ENCODE assay signal across 23 cellular contexts in genomic region chr2:50786345-50786744, GRCh38.
DNase-seq lines count a peak whose midpoint lies in the region; ATAC-seq lines count a peak whose summit lies in the region.
"Had no signal": no experiment of that assay in that cellular context is flagged by ENCODE, and none has a peak within 500 bp of the region (broad histone marks: within the 10 kb centered on the region; RNA-seq: fewer than 3 reads in every experiment).

No MANE protein-coding gene starts in this region.

- intact Hi-C loops in CD4-positive, alpha-beta memory T cell (cut with micrococcal nuclease), result no loop called here

- H3K4me3 Mint-ChIP-seq in CD4-positive, alpha-beta memory T cell, result no peak overlapping the region
- H3K4me3 Mint-ChIP-seq: activated naive CD8-positive, alpha-beta T cell; IgD-negative memory B cell; naive thymus-derived CD4-positive, alpha-beta T cell had no signal

- H3K27ac ChIP-seq in CD4-positive, alpha-beta memory T cell (ENCODE audit: low read depth, low read length), result no peak overlapping the region
- H3K27ac ChIP-seq: pancreas, thyroid gland had no signal

- no peaks in the 10 kb centered on the region for H3K36me3 ChIP-seq in CD4-positive, alpha-beta memory T cell (ENCODE audit: insufficient read depth, low read length)
- H3K36me3 ChIP-seq: pancreas, thyroid gland had no signal

- H3K4me1 Mint-ChIP-seq in CD4-positive, alpha-beta memory T cell, result no peaks in the 10 kb centered on the region
- H3K4me1 Mint-ChIP-seq: IgD-negative memory B cell; naive thymus-derived CD4-positive, alpha-beta T cell had no signal

- POLR2A ChIA-PET in CD4-positive, alpha-beta memory T cell (lab: Charles Lee; ENCODE audit: partially characterized antibody), result no interaction called here

- H3K9me3 Mint-ChIP-seq in CD4-positive, alpha-beta memory T cell, result peaks cover 0 to 24% (median 7%) of the 10 kb centered on the region in 8 donors

- no peaks in the 10 kb centered on the region for H3K4me1 ChIP-seq in CD4-positive, alpha-beta memory T cell (ENCODE audit: insufficient read depth, low read length)
- H3K4me1 ChIP-seq: pancreas, thyroid gland had no signal

- H3K9me3 ChIP-seq in CD4-positive, alpha-beta memory T cell (ENCODE audit: control insufficient read depth in 1 of 2, low read length in 2 of 2), result no peaks in the 10 kb centered on the region
- H3K9me3 ChIP-seq: pancreas, thyroid gland had no signal

- no peaks in the 10 kb centered on the region for H3K27me3 Mint-ChIP-seq in CD4-positive, alpha-beta memory T cell
- H3K27me3 Mint-ChIP-seq: activated naive CD8-positive, alpha-beta T cell; IgD-negative memory B cell had no signal

- H3K27ac Mint-ChIP-seq in CD4-positive, alpha-beta memory T cell, result no peak overlapping the region
- H3K27ac Mint-ChIP-seq: activated naive CD8-positive, alpha-beta T cell; IgD-negative memory B cell; naive thymus-derived CD4-positive, alpha-beta T cell had no signal

- no peaks in the 10 kb centered on the region for H3K36me3 Mint-ChIP-seq in CD4-positive, alpha-beta memory T cell
- H3K36me3 Mint-ChIP-seq: activated naive CD8-positive, alpha-beta T cell; IgD-negative memory B cell had no signal

- peak; percentile 84 for DNase-seq in DMS 273 (lab: John Stamatoyannopoulos, UW; ENCODE audit: unreplicated experiment)
- peak; percentile 85 for DNase-seq in NCI-H1694 (lab: John Stamatoyannopoulos, UW)
- DNase-seq in SK-MEL-5 (ENCODE audit: low read depth, low spot score), result peak; percentile 21
- no peak for DNase-seq in left lobe of liver (ENCODE audit: low spot score)
- DNase-seq in stimulated activated naive CD4-positive, alpha-beta T cell (lab: John Stamatoyannopoulos, UW), result no peak
- no peak for DNase-seq in CD4-positive, alpha-beta memory T cell
- DNase-seq: activated CD4-positive, CD25-positive, alpha-beta regulatory T cell treated with anti-CD3 and anti-CD28 coated beads, Interleukin-2, amount 50 U/mL, for 72 hours; activated CD8-positive, alpha-beta memory T cell treated with anti-CD3 and anti-CD28 coated beads for 24 hours; activated T-cell treated with anti-CD3 and anti-CD28 coated beads, Interleukin-2, amount 50 U/mL, for 48 hours; AML-193; GF-D8; naive thymus-derived CD4-positive, alpha-beta T cell; NCI-H1930; NCI-H510A treated with DMSO at 0.1 percent for 48 hours; pancreas; stimulated activated naive CD4-positive, alpha-beta T cell treated with Interleukin-2 at 50 U/mL for 16 hours; thyroid gland had no signal

- H3K4me3 ChIP-seq in CD4-positive, alpha-beta memory T cell (ENCODE audit: low read length in 2 of 2), result no peak overlapping the region
- H3K4me3 ChIP-seq: GM12878, pancreas, thyroid gland had no signal

- ATAC-seq in left lobe of liver (peak; percentile 25), HG03280 (IDR thresholded peaks at IDR 0.05; ENCODE audit: unreplicated experiment) (no peak), GM18517 (IDR thresholded peaks at IDR 0.05; ENCODE audit: unreplicated experiment) (no peak)
- ATAC-seq: GM12878; naive thymus-derived CD4-positive, alpha-beta T cell; Panc1; pancreas had no signal

- CTCF ChIA-PET in CD4-positive, alpha-beta memory T cell (lab: Charles Lee; ENCODE audit: partially characterized antibody), result no interaction called here

- in situ Hi-C loops in SK-MEL-5 (cut with HindIII; ENCODE audit: low pct_unique_long_range_greater_than_20kb, low sequenced_read_pairs), result no loop called here

- H3K27me3 ChIP-seq in CD4-positive, alpha-beta memory T cell (ENCODE audit: insufficient read depth, low read length), result no peaks in the 10 kb centered on the region
- H3K27me3 ChIP-seq: pancreas, thyroid gland had no signal

Comparison
In these comparisons a context has a peak if more than half of its experiments do, and no peak if none do; other contexts are left out.
1. DNase-seq: peak in DMS 273 (single experiment), NCI-H1694 (single experiment) and SK-MEL-5 (single experiment); none in left lobe of liver (single experiment), stimulated activated naive CD4-positive, alpha-beta T cell (0 of 6) and CD4-positive, alpha-beta memory T cell (0 of 5).